In the genomic region with DNA sequence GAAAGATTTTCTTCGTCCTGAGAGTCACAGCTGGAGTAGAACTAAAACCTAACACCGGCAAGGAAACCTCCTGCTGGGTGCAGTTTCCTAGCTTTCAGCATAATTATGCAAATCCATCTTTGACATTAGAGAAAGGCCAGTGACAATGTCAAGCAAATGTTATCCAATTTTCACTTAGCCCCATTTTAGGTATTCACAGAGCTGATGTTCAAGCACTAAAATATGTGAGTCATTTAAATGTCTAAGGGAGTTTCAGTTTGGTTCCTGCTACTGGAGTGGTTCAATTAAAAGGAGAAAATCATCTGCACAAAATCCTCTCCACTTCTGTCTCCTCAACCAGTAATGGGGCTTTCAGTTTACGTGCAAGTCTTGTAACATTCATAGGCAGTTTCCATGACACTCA, we compare ENCODE assay signal across 26 cellular contexts. TPM values are rescaled to one million over a fixed set of nuclear protein-coding genes. Genes with fewer than 3 reads are reported as not detected.
DNase-seq lines count a peak whose midpoint lies in the region; ATAC-seq, FAIRE-seq and TF ChIP-seq lines count a peak whose summit lies in the region.
"Had no signal": no experiment of that assay in that cellular context is flagged by ENCODE, and none has a peak within 500 bp of the region (broad histone marks: within the 10 kb centered on the region; RNA-seq: fewer than 3 reads in every experiment).

No MANE protein-coding gene starts in this region.

- no peak overlapping the region for H3T11ph ChIP-seq in H9 (ENCODE audit: low read length)

- no peak overlapping the region for H3K27ac ChIP-seq in H9 (ENCODE audit: insufficient read length, low read depth, low read length)
- H3K27ac ChIP-seq in H1 (ENCODE audit: low read depth, low read length): no peak overlapping the region
- H3K27ac ChIP-seq in foreskin keratinocyte: no peak overlapping the region
- H3K27ac ChIP-seq: SJCRH30 had no signal

- no peaks in the 10 kb centered on the region for H3K36me3 ChIP-seq in H1 (ENCODE audit: control insufficient read depth in 2 of 4, insufficient read depth in 4 of 4, low read length in 3 of 4)
- H3K36me3 ChIP-seq: SJCRH30 had no signal

- H2BK5ac ChIP-seq in H9 (ENCODE audit: insufficient read length, low read length) (no peak overlapping the region), H1 (ENCODE audit: low read depth, low read length) (no peak overlapping the region)

- DNase-seq in H9 (no peak), H1 (ENCODE audit: low read depth in 1 of 2, low spot score in 2 of 2) (no peak), sciatic nerve (ENCODE audit: low spot score) (no peak), foreskin keratinocyte (no peak), DMS 273 (lab: John Stamatoyannopoulos, UW; ENCODE audit: unreplicated experiment) (no peak)
- DNase-seq: activated CD4-positive, CD25-positive, alpha-beta regulatory T cell; activated CD8-positive, alpha-beta T cell treated with anti-CD3 and anti-CD28 coated beads, Interleukin-2, amount 10 ng/mL, durations not matched to agents 7 days and 5 days; activated naive CD4-positive, alpha-beta T cell treated with anti-CD3 and anti-CD28 coated beads, Interleukin-2, amount 10 ng/mL, durations not matched to agents 7 days and 5 days; activated T-cell treated with anti-CD3 and anti-CD28 coated beads, Interleukin-2, amount 50 U/mL, for 4 hours; aorta; DND-41; GOT3; left cardiac atrium; mesendoderm; natural killer cell; NCI-H1417 treated with DMSO at 0.1 percent for 48 hours; NCI-H526; SJCRH30; stimulated activated CD4-positive, alpha-beta T cell treated with anti-CD3 and anti-CD28 coated beads, Interleukin-1b, Interleukin-23, amount 100 ng/mL, for 48 hours; stimulated activated naive CD8-positive, alpha-beta T cell treated with anti-CD3 and anti-CD28 coated beads, Interleukin-15, Interleukin-2, amounts not matched to agents 100 U/mL and 50 U/mL, for 24 hours; trophoblast cell had no signal

- WGBS in H9 (ENCODE audit: extremely low coverage, insufficient read length, low lambda C conversion rate): no CpG with 5 or more reads among the region's 3 CpGs
- whole genome bisulfite sequencing in H1 (ENCODE audit: extremely low coverage in 1 of 2, insufficient coverage in 1 of 2, insufficient read length in 1 of 2, insufficient replicate concordance in 2 of 2, low coverage in 1 of 2, low lambda C conversion rate in 2 of 2, missing lambda C conversion rate in 1 of 2), 2 experiments: 62% methylated on average over 3 of the region's 3 CpGs; no CpG with 5 or more reads in 1 of the 2 experiments

- H3K4me1 ChIP-seq in H9 (ENCODE audit: insufficient read depth, low read length) (peaks cover 2% of the 10 kb centered on the region; the same call in 1 of the 2 replicates), H1 (replicated peaks in 1 of 4; ENCODE audit: control insufficient read depth in 3 of 4, insufficient read depth in 4 of 4, low read length in 3 of 4) (peaks cover 0 to 2% (median 0%) of the 10 kb centered on the region in 4 experiments; a peak in 1 of 7 replicates), foreskin keratinocyte (no peaks in the 10 kb centered on the region)

- no peak overlapping the region for H3K23ac ChIP-seq in H9 (ENCODE audit: insufficient read length, low read depth, low read length)
- H3K23ac ChIP-seq in H1 (ENCODE audit: insufficient read length): no peak overlapping the region

- H4K20me1 ChIP-seq in H9 (ENCODE audit: control insufficient read depth, insufficient read depth, insufficient read length): no peaks in the 10 kb centered on the region
- no peaks in the 10 kb centered on the region for H4K20me1 ChIP-seq in H1 (replicated peaks in 1 of 2; ENCODE audit: control insufficient read depth in 1 of 2, insufficient read depth in 2 of 2, low read length in 2 of 2)

- H2BK15ac ChIP-seq in H9 (ENCODE audit: low read depth, low read length) (no peak overlapping the region), H1 (ENCODE audit: low read length) (no peak overlapping the region)

- no peak for TF ChIP-seq CTCF in H9 (conservative IDR thresholded peaks at IDR 0.05)
- no peak for TF ChIP-seq CTCF in H1 (IDR thresholded peaks at IDR 0.05; ENCODE audit: control extremely low read depth in 1 of 3, insufficient read depth in 1 of 3, low read depth in 1 of 3, low read length in 3 of 3)
- TF ChIP-seq CTCF in foreskin keratinocyte (conservative IDR thresholded peaks at IDR 0.05): no peak

- no peaks in the 10 kb centered on the region for H3K23me2 ChIP-seq in H9 (ENCODE audit: insufficient read length, low read depth, low read length, poor library complexity, severe bottlenecking)
- H3K23me2 ChIP-seq in H1 (ENCODE audit: low read depth, low read length): no peaks in the 10 kb centered on the region; the same call in 1 of the 2 replicates

- H2BK12ac ChIP-seq in H9 (ENCODE audit: insufficient read length, low read depth, low read length) (no peak overlapping the region), H1 (ENCODE audit: low read depth, low read length) (no peak overlapping the region)

- TF ChIP-seq EP300 in H1 (IDR thresholded peaks at IDR 0.05; ENCODE audit: borderline replicate concordance in 1 of 2, low read depth in 2 of 2, low read length in 2 of 2): no peak

- H3K56ac ChIP-seq in H9 (ENCODE audit: insufficient read length, low read depth, low read length): no peak overlapping the region
- no peak overlapping the region for H3K56ac ChIP-seq in H1 (replicated peaks; ENCODE audit: insufficient read length, low read depth, low read length)

- H3K4me1 Mint-ChIP-seq in H9: peaks cover 19 to 35% of the 10 kb centered on the region in 2 experiments
- H3K4me1 Mint-ChIP-seq: activated naive CD4-positive, alpha-beta T cell treated with anti-CD3 and anti-CD28 coated beads, Interleukin-2, amount 10 ng/mL, durations not matched to agents 7 days and 5 days; central memory CD8-positive, alpha-beta T cell; natural killer cell had no signal

- H3K9me3 Mint-ChIP-seq in H9: peaks cover 0 to 3% of the 10 kb centered on the region in 2 experiments; a peak in 2 of 5 replicates
- H3K9me3 Mint-ChIP-seq: activated naive CD4-positive, alpha-beta T cell treated with anti-CD3 and anti-CD28 coated beads, Interleukin-2, amount 10 ng/mL, durations not matched to agents 7 days and 5 days; activated T-cell treated with anti-CD3 and anti-CD28 coated beads, Interleukin-2, amount 50 U/mL, for 4 hours; central memory CD8-positive, alpha-beta T cell; natural killer cell had no signal

- no peaks in the 10 kb centered on the region for H3K36me3 Mint-ChIP-seq in H9 (ENCODE audit: insufficient read depth in 1 of 3, low read depth in 3 of 3)
- H3K36me3 Mint-ChIP-seq: activated naive CD4-positive, alpha-beta T cell treated with anti-CD3 and anti-CD28 coated beads, Interleukin-2, amount 10 ng/mL, durations not matched to agents 7 days and 5 days; natural killer cell had no signal

- H3K79me2 ChIP-seq in H9 (ENCODE audit: insufficient read depth, low read length) (no peaks in the 10 kb centered on the region), H1 (ENCODE audit: control insufficient read depth in 1 of 2, insufficient read depth in 2 of 2, low read length in 2 of 2) (no peaks in the 10 kb centered on the region)

- H4K8ac ChIP-seq in H9 (replicated peaks; ENCODE audit: insufficient read length, low read depth, low read length): no peak overlapping the region
- no peak overlapping the region for H4K8ac ChIP-seq in H1 (ENCODE audit: extremely low read depth, insufficient read depth, low read length)

- TF ChIP-seq RAD21 in H1 (IDR thresholded peaks at IDR 0.05 in 1 of 2, conservative IDR thresholded peaks at IDR 0.05 in 1 of 2; ENCODE audit: low read depth in 2 of 2, low read length in 2 of 2): no peak

- H4K5ac ChIP-seq in H9 (ENCODE audit: insufficient read length, low read depth, low read length) (no peak overlapping the region), H1 (ENCODE audit: insufficient read length, low read depth, low read length) (no peak overlapping the region)

- H3K27me3 ChIP-seq in H9 (ENCODE audit: insufficient read depth, low read length) (no peaks in the 10 kb centered on the region), H1 (replicated peaks in 1 of 4; ENCODE audit: control insufficient read depth in 3 of 4, extremely low read depth in 1 of 4, insufficient read depth in 3 of 4, low read length in 3 of 4) (no peaks in the 10 kb centered on the region), foreskin keratinocyte (no peaks in the 10 kb centered on the region)

- H3K14ac ChIP-seq in H9 (ENCODE audit: insufficient read depth, low read length) (no peak overlapping the region), H1 (ENCODE audit: insufficient read length) (no peak overlapping the region)

- no peak overlapping the region for H3K4me3 ChIP-seq in H1 (ENCODE audit: extremely low read depth in 1 of 4, insufficient read depth in 2 of 4, low read depth in 3 of 4, low read length in 4 of 4)
- H3K4me3 ChIP-seq: SJCRH30 had no signal

- H2BK20ac ChIP-seq in H9 (ENCODE audit: low read depth, low read length, poor library complexity, severe bottlenecking): no peak overlapping the region
- H2BK20ac ChIP-seq in H1 (ENCODE audit: low read length): no peak overlapping the region

- H3K79me1 ChIP-seq in H9 (ENCODE audit: insufficient read depth, low read depth, low read length, poor library complexity, severe bottlenecking) (no peaks in the 10 kb centered on the region), H1 (ENCODE audit: low read depth, low read length) (no peaks in the 10 kb centered on the region)

- no peak overlapping the region for H3K27ac Mint-ChIP-seq in H9
- H3K27ac Mint-ChIP-seq: activated CD8-positive, alpha-beta T cell treated with anti-CD3 and anti-CD28 coated beads, Interleukin-2, amount 10 ng/mL, durations not matched to agents 7 days and 5 days; activated naive CD4-positive, alpha-beta T cell treated with anti-CD3 and anti-CD28 coated beads, Interleukin-2, amount 10 ng/mL, durations not matched to agents 7 days and 5 days; natural killer cell; progenitor cell of endocrine pancreas had no signal

- ATAC-seq in GM18870 (IDR thresholded peaks at IDR 0.05; ENCODE audit: unreplicated experiment) (peak; percentile 35), HG03159 (IDR thresholded peaks at IDR 0.05; ENCODE audit: unreplicated experiment) (peak; percentile 51), sciatic nerve (no peak), foreskin keratinocyte (no peak), GM19467 (IDR thresholded peaks at IDR 0.05; ENCODE audit: unreplicated experiment) (no peak)
- ATAC-seq: activated CD8-positive, alpha-beta T cell treated with anti-CD3 and anti-CD28 coated beads, Interleukin-2, amount 10 ng/mL, durations not matched to agents 7 days and 5 days; activated T-cell treated with anti-CD3 and anti-CD28 coated beads, Interleukin-2, amount 50 U/mL, for 4 hours; left cardiac atrium; natural killer cell; stimulated activated naive CD8-positive, alpha-beta T cell treated with anti-CD3 and anti-CD28 coated beads, Interleukin-15, Interleukin-2, amounts not matched to agents 100 U/mL and 50 U/mL, for 24 hours had no signal

- H3K4ac ChIP-seq in H9 (ENCODE audit: low read depth, low read length): no peak overlapping the region
- H3K4ac ChIP-seq in H1 (replicated peaks; ENCODE audit: insufficient read length, low read depth, low read length): no peak overlapping the region

- H2BK120ac ChIP-seq in H9 (ENCODE audit: low read depth, low read length, poor library complexity, severe bottlenecking): no peak overlapping the region
- no peak overlapping the region for H2BK120ac ChIP-seq in H1 (replicated peaks; ENCODE audit: low read depth, low read length)

- H3K18ac ChIP-seq in H9 (ENCODE audit: insufficient read length, low read depth, low read length) (no peak overlapping the region), H1 (ENCODE audit: extremely low read depth, low read length) (no peak overlapping the region)

- H3K4me3 Mint-ChIP-seq in H9: no peak overlapping the region
- H3K4me3 Mint-ChIP-seq: activated CD8-positive, alpha-beta T cell treated with anti-CD3 and anti-CD28 coated beads, Interleukin-2, amount 10 ng/mL, durations not matched to agents 7 days and 5 days; activated naive CD4-positive, alpha-beta T cell treated with anti-CD3 and anti-CD28 coated beads, Interleukin-2, amount 10 ng/mL, durations not matched to agents 7 days and 5 days; activated T-cell treated with anti-CD3 and anti-CD28 coated beads, Interleukin-2, amount 50 U/mL, for 4 hours; central memory CD8-positive, alpha-beta T cell; natural killer cell had no signal

- FAIRE-seq in H1 (lab: Jason Lieb, UNC): peak; percentile 72

- H3K9me3 ChIP-seq in H9 (ENCODE audit: control insufficient read depth, low read depth, low read length): no peaks in the 10 kb centered on the region
- H3K9me3 ChIP-seq in H1 (ENCODE audit: insufficient read depth in 2 of 2, low read depth in 1 of 2, low read length in 1 of 2): no peaks in the 10 kb centered on the region
- H3K9me3 ChIP-seq: SJCRH30 had no signal

- H2AFZ ChIP-seq in H9 (ENCODE audit: low read length): no peak overlapping the region
- H2AFZ ChIP-seq in H1 (ENCODE audit: low read length): no peak overlapping the region

- H3K9ac ChIP-seq in H9 (ENCODE audit: extremely low read depth, insufficient read length, low read length) (peak overlapping the region; percentile 23), H1 (replicated peaks in 1 of 4; ENCODE audit: extremely low read depth in 1 of 4, low read depth in 3 of 4, low read length in 3 of 4) (no peak overlapping the region)

- H3K27me3 Mint-ChIP-seq in H9 (ENCODE audit: low read depth): peaks cover 2% of the 10 kb centered on the region
- H3K27me3 Mint-ChIP-seq: activated naive CD4-positive, alpha-beta T cell treated with anti-CD3 and anti-CD28 coated beads, Interleukin-2, amount 10 ng/mL, durations not matched to agents 7 days and 5 days; central memory CD8-positive, alpha-beta T cell; progenitor cell of endocrine pancreas had no signal

- H4K91ac ChIP-seq in H9 (ENCODE audit: insufficient read length, low read depth, low read length) (no peak overlapping the region), H1 (replicated peaks; ENCODE audit: insufficient read length, low read length) (no peak overlapping the region)

- no peak overlapping the region for H2AK5ac ChIP-seq in H9 (ENCODE audit: insufficient read length, low read length)
- no peak overlapping the region for H2AK5ac ChIP-seq in H1 (ENCODE audit: low read depth, low read length)

- H3K4me2 ChIP-seq in H9 (ENCODE audit: insufficient read depth, insufficient read length, low read length): no peak overlapping the region
- no peak overlapping the region for H3K4me2 ChIP-seq in H1 (ENCODE audit: insufficient read depth in 1 of 2, low read depth in 2 of 2, low read length in 2 of 2)

- intact Hi-C loops in sciatic nerve (cut with DNase I): no loop called here

- CTCF ChIA-PET in H1 (lab: Charles Lee; ENCODE audit: partially characterized antibody): interaction anchor here (0.9 kb wide), 1 partner anchor 10 kb away, joined by 3 read pairs; no protein-coding TSS in a partner anchor

- POLR2A ChIA-PET in H1 (lab: Charles Lee; ENCODE audit: partially characterized antibody): no interaction called here

- TF ChIP-seq POLR2A in H1 (IDR thresholded peaks at IDR 0.05; ENCODE audit: control extremely low read depth in 1 of 2, low read depth in 2 of 2, low read length in 2 of 2): no peak

RNA-seq across cellular contexts. Expression of gene AMOT, which starts 37.1 kb away (rescaled TPM):
- 17.6 and 19.9 TPM in 2 replicates for total RNA-seq in H9 (2021)
- total RNA-seq in H1 (2021; fragmentation: NEBNext Ultra II Directional; extraction: Animal tissue kit (Norgen Biotek cat#: 25700)): 7.1 and 7.9 TPM in 2 replicates
- polyA plus RNA-seq in H1 (2011; rRNA removed): 2.3 and 3.3 TPM in 2 replicates
- polyA plus RNA-seq in H1 (2011; cell fraction: cytosol; rRNA removed): 1.9 TPM
- polyA plus RNA-seq in H1 (2011; cell fraction: nucleus; rRNA removed): 7.4 TPM
- polyA plus RNA-seq in H1 (2012, experiment 1 of 2): 3.1 to 5.7 TPM (median 4.1 TPM) in 4 replicates
- 0.22 TPM for polyA plus RNA-seq in H1 (2012, experiment 2 of 2)
- polyA plus RNA-seq in H1 (2013, experiment 1 of 2): 3.2 TPM
- polyA plus RNA-seq in H1 (2013, experiment 2 of 2): 2.6 TPM
- polyA minus RNA-seq in H1 (2011; rRNA and poly(A)+ RNA removed): 8.9 and 10.2 TPM in 2 replicates
- polyA minus RNA-seq in H1 (2011; cell fraction: cytosol; rRNA and poly(A)+ RNA removed): 5.0 TPM
- 3.8 TPM for polyA minus RNA-seq in H1 (2011; cell fraction: nucleus; rRNA and poly(A)+ RNA removed)
- 38.2 TPM for total RNA-seq in sciatic nerve
- 3.8 and 5.2 TPM in 2 replicates for total RNA-seq in foreskin keratinocyte
- polyA plus RNA-seq in foreskin keratinocyte: 0.58 and 0.95 TPM in 2 replicates

Comparison
In these comparisons a context has a peak if more than half of its experiments do, and no peak if none do; other contexts are left out.
1. ATAC-seq: peak in GM18870 (single experiment) and HG03159 (single experiment); none in sciatic nerve (single experiment), foreskin keratinocyte (single experiment) and GM19467 (single experiment).